Comparison of ENCODE assay signal across 11 cellular contexts in genomic region chr11:58059011-58059358, GRCh38. TPM values are rescaled to one million over a fixed set of nuclear protein-coding genes. Genes with fewer than 3 reads are reported as not detected.
A peak's percentile ranks its signal among the peaks of the same experiment; 100 is the strongest.
DNase-seq lines count a peak whose midpoint lies in the region; FAIRE-seq and TF ChIP-seq lines count a peak whose summit lies in the region.
"Had no signal": no experiment of that assay in that cellular context is flagged by ENCODE, and none has a peak within 500 bp of the region (broad histone marks: within the 10 kb centered on the region; RNA-seq: fewer than 3 reads in every experiment).

No MANE protein-coding gene starts in this region.

- no peak overlapping the region for H2AFZ ChIP-seq in keratinocyte (ENCODE audit: control insufficient read depth, low read length)

- H3K9me3 ChIP-seq in keratinocyte (ENCODE audit: control insufficient read depth, low read depth, low read length) (no peaks in the 10 kb centered on the region), tibial nerve (no peaks in the 10 kb centered on the region)

- no peak for TF ChIP-seq POLR2A in tibial nerve (IDR thresholded peaks at IDR 0.05)

- H3K9me1 ChIP-seq in keratinocyte (ENCODE audit: control insufficient read depth, extremely low read depth, insufficient read depth, low read length) = no peaks in the 10 kb centered on the region

- H3K4me2 ChIP-seq in keratinocyte (ENCODE audit: control insufficient read depth, extremely low read depth, insufficient read depth, low read depth, low read length) = peak overlapping the region; percentile 34

- H4K20me1 ChIP-seq in keratinocyte (ENCODE audit: control insufficient read depth, extremely low read depth, insufficient read depth, low read length) = no peaks in the 10 kb centered on the region

- WGBS in tibial nerve, 2 donors = 24 to 25% methylated on average over 4 of the region's 4 CpGs

- H3K36me3 ChIP-seq in keratinocyte (ENCODE audit: control insufficient read depth in 2 of 2, extremely low read depth in 1 of 2, insufficient read depth in 2 of 2, low read length in 2 of 2) (no peaks in the 10 kb centered on the region), tibial nerve (no peaks in the 10 kb centered on the region)

- H3K79me2 ChIP-seq in keratinocyte (ENCODE audit: control insufficient read depth, insufficient read depth, low read length) = no peaks in the 10 kb centered on the region

- peak; percentile 94 for DNase-seq in HS-27A (ENCODE audit: low read depth)
- DNase-seq in cardiac fibroblast (ENCODE audit: low read depth in 2 of 2) = peak; percentile 90 to 93
- DNase-seq in keratinocyte (ENCODE audit: low read depth, low spot score) = peak; percentile 48
- no peak for DNase-seq in tibial nerve (ENCODE audit: low spot score in 2 of 2)
- DNase-seq in putamen (ENCODE audit: low spot score) = no peak
- DNase-seq in activated naive CD4-positive, alpha-beta T cell treated with anti-CD3 and anti-CD28 coated beads, Interleukin-2, amount 50 U/mL, for 16 hours = no peak
- DNase-seq in NCI-H2107 (lab: John Stamatoyannopoulos, UW) = no peak
- DNase-seq: KG1; stimulated activated CD4-positive, alpha-beta T cell treated with anti-CD3 and anti-CD28 coated beads, Interleukin-15, amount 100 ng/mL, for 24 hours had no signal

- H3K4me3 ChIP-seq in cardiac fibroblast (replicated peaks in 1 of 2; ENCODE audit: low read depth in 2 of 2, low read length in 2 of 2) = no peak overlapping the region
- H3K4me3 ChIP-seq in keratinocyte (ENCODE audit: control insufficient read depth in 2 of 3, extremely low read depth in 1 of 3, insufficient read depth in 2 of 3, low read depth in 1 of 3, low read length in 3 of 3) = no peak overlapping the region
- H3K4me3 ChIP-seq in tibial nerve = no peak overlapping the region
- H3K4me3 ChIP-seq: GM12878 had no signal

- H3K27me3 ChIP-seq in keratinocyte (ENCODE audit: control insufficient read depth, extremely low read depth, insufficient read depth, low read length) (no peaks in the 10 kb centered on the region), tibial nerve (no peaks in the 10 kb centered on the region)

- H3K4me1 ChIP-seq in keratinocyte (ENCODE audit: control insufficient read depth, extremely low read depth, insufficient read depth, low read length) = peaks cover 42% of the 10 kb centered on the region
- peaks cover 0 to 15% (median 9%) of the 10 kb centered on the region in 4 donors for H3K4me1 ChIP-seq in tibial nerve

- dilution Hi-C loops in keratinocyte (cut with MboI; ENCODE audit: extremely low pct_ligation_motif_present, low sequenced_read_pairs) = no loop called here

- TF ChIP-seq CTCF in cardiac fibroblast (IDR thresholded peaks at IDR 0.05; ENCODE audit: low read depth, low read length) (no peak), keratinocyte (optimal IDR thresholded peaks at IDR 0.05 in 1 of 3, IDR thresholded peaks at IDR 0.05 in 1 of 3, conservative IDR thresholded peaks at IDR 0.05 in 1 of 3; ENCODE audit: extremely low read depth in 1 of 3, insufficient read depth in 2 of 3, low read length in 3 of 3) (no peak), tibial nerve (IDR thresholded peaks at IDR 0.05) (no peak)

- H3K27ac ChIP-seq in keratinocyte (ENCODE audit: control insufficient read depth, insufficient read depth, low read length) = peak overlapping the region; percentile 45
- peak overlapping the region in 3 of 4 donors; percentile 51 to 75 (median 70) for H3K27ac ChIP-seq in tibial nerve

- peak; percentile 67 for FAIRE-seq in keratinocyte (lab: Jason Lieb, UNC)
- FAIRE-seq: frontal cortex, GM12878 had no signal

- no peak for TF ChIP-seq EP300 in tibial nerve (IDR thresholded peaks at IDR 0.05)

- peak overlapping the region; percentile 19 for H3K9ac ChIP-seq in keratinocyte (ENCODE audit: control insufficient read depth, extremely low read depth, insufficient read depth, low read length)

RNA-seq across cellular contexts. Expression of gene OR6Q1, which starts 28.2 kb away (rescaled TPM):
- not detected in 3 replicates for polyA plus RNA-seq in keratinocyte
- not detected for polyA plus RNA-seq in keratinocyte (2011; ENCODE audit: low read depth)
- polyA plus RNA-seq in keratinocyte (2011; cell fraction: cytosol; rRNA removed) = not detected in 2 replicates
- not detected in 2 replicates for polyA plus RNA-seq in keratinocyte (2011; cell fraction: nucleus; rRNA removed)
- not detected in 2 replicates for polyA plus RNA-seq in keratinocyte (2012; ENCODE audit: low replicate concordance)
- not detected in 3 replicates for polyA minus RNA-seq in keratinocyte
- not detected for polyA minus RNA-seq in keratinocyte (2011; cell fraction: cytosol; rRNA and poly(A)+ RNA removed)
- not detected in 2 replicates for polyA minus RNA-seq in keratinocyte (2011; cell fraction: nucleus; rRNA and poly(A)+ RNA removed)
- total RNA-seq in tibial nerve = not detected
- total RNA-seq: frontal cortex, GM12878 had no signal
- polyA plus RNA-seq: GM12878 had no signal

RNA-seq across cellular contexts. Expression of gene OR9Q1, which starts 35.3 kb away (rescaled TPM):
- polyA plus RNA-seq in keratinocyte = not detected in 3 replicates
- not detected for polyA plus RNA-seq in keratinocyte (2011; ENCODE audit: low read depth)
- polyA plus RNA-seq in keratinocyte (2011; cell fraction: cytosol; rRNA removed) = not detected in 2 replicates
- polyA plus RNA-seq in keratinocyte (2011; cell fraction: nucleus; rRNA removed) = not detected in 2 replicates
- polyA plus RNA-seq in keratinocyte (2012; ENCODE audit: low replicate concordance) = not detected in 2 replicates
- polyA minus RNA-seq in keratinocyte = not detected in 3 replicates
- not detected for polyA minus RNA-seq in keratinocyte (2011; cell fraction: cytosol; rRNA and poly(A)+ RNA removed)
- not detected in 2 replicates for polyA minus RNA-seq in keratinocyte (2011; cell fraction: nucleus; rRNA and poly(A)+ RNA removed)
- total RNA-seq in tibial nerve = not detected
- total RNA-seq: frontal cortex, GM12878 had no signal
- polyA plus RNA-seq: GM12878 had no signal

Comparison
In these comparisons a context has a peak if more than half of its experiments do, and no peak if none do; other contexts are left out.
1. DNase-seq: peak in HS-27A (single experiment), cardiac fibroblast (2 of 2) and keratinocyte (single experiment); none in tibial nerve (0 of 2), putamen (single experiment), activated naive CD4-positive, alpha-beta T cell treated with anti-CD3 and anti-CD28 coated beads, Interleukin-2, amount 50 U/mL, for 16 hours (single experiment) and NCI-H2107 (single experiment).